In genomic region chr1:89363638-89364536, GRCh38 we compare ENCODE assay signal across 10 cellular contexts. TPM values are rescaled to one million over a fixed set of nuclear protein-coding genes. Genes with fewer than 3 reads are reported as not detected.
DNase-seq lines count a peak whose midpoint lies in the region; ATAC-seq and TF ChIP-seq lines count a peak whose summit lies in the region.
"Had no signal": no experiment of that assay in that cellular context is flagged by ENCODE, and none has a peak within 500 bp of the region (broad histone marks: within the 10 kb centered on the region; RNA-seq: fewer than 3 reads in every experiment).

TSS of gene GBP6 (plus strand) at chr1:89364059. CDS start at chr1:89368552, 4,493 bp downstream.

- TF ChIP-seq CTCF in glutamatergic neuron (IDR thresholded peaks at IDR 0.05; ENCODE audit: partially characterized antibody, unreplicated experiment) (no peak), lower leg skin (IDR thresholded peaks at IDR 0.05) (no peak)

- no peak for TF ChIP-seq POLR2A in lower leg skin (IDR thresholded peaks at IDR 0.05)

- peaks cover 4 to 19% (median 17%) of the 10 kb centered on the region in 10 experiments; a peak in 19 of 20 replicates for H3K4me1 ChIP-seq in BLaER1 treated with 17β-estradiol and CSF1 and Interleukin-3, amounts not matched to agents 10 nM and 100 nM
- peaks cover 3% of the 10 kb centered on the region for H3K4me1 ChIP-seq in NT2/D1 (ENCODE audit: insufficient read depth, insufficient read length)

- H4K20me1 ChIP-seq in BLaER1 treated with 17β-estradiol and CSF1 and Interleukin-3, amounts not matched to agents 10 nM and 100 nM, result no peaks in the 10 kb centered on the region

- no peaks in the 10 kb centered on the region for H3K4me1 Mint-ChIP-seq in glutamatergic neuron (ENCODE audit: low read depth, unreplicated experiment)

- no peaks in the 10 kb centered on the region for H3K9me3 Mint-ChIP-seq in glutamatergic neuron (ENCODE audit: unreplicated experiment)

- no peaks in the 10 kb centered on the region for H3K36me3 ChIP-seq in BLaER1 treated with 17β-estradiol and CSF1 and Interleukin-3, amounts not matched to agents 10 nM and 100 nM
- no peaks in the 10 kb centered on the region for H3K36me3 ChIP-seq in NT2/D1 (ENCODE audit: insufficient read depth, insufficient read length, low read length)

- H3K36me3 Mint-ChIP-seq in glutamatergic neuron (ENCODE audit: unreplicated experiment), result no peaks in the 10 kb centered on the region

- no peak within 1 kb of the TSS for H3K9ac ChIP-seq in BLaER1 treated with 17β-estradiol and CSF1 and Interleukin-3, amounts not matched to agents 10 nM and 100 nM
- peak within 1 kb of the TSS; percentile 27 for H3K9ac ChIP-seq in NT2/D1 (ENCODE audit: insufficient read length, low read depth)

- H3K9me3 ChIP-seq in BLaER1 treated with 17β-estradiol and CSF1 and Interleukin-3, amounts not matched to agents 10 nM and 100 nM (replicated peaks in 1 of 11), result no peaks in the 10 kb centered on the region
- no peaks in the 10 kb centered on the region for H3K9me3 ChIP-seq in NT2/D1 (ENCODE audit: insufficient read depth, low read length)

- no peak within 1 kb of the TSS for H3K27ac Mint-ChIP-seq in glutamatergic neuron (ENCODE audit: unreplicated experiment)

- peak; percentile 14 for ATAC-seq in GM21381 (IDR thresholded peaks at IDR 0.05; ENCODE audit: unreplicated experiment)
- ATAC-seq in HG03045 (IDR thresholded peaks at IDR 0.05; ENCODE audit: unreplicated experiment), result no peak

- intact Hi-C loops in lower leg skin (cut with DNase I; ENCODE audit: low total_unique reads), result no loop called here

- H3K4me2 ChIP-seq in BLaER1 treated with 17β-estradiol and CSF1 and Interleukin-3, amounts not matched to agents 10 nM and 100 nM, result peak within 1 kb of the TSS in 10 of 11 experiments; percentile 7 to 72 (median 57); a peak in 17 of 22 replicates

- no peaks in the 10 kb centered on the region for H3K27me3 ChIP-seq in BLaER1 treated with 17β-estradiol and CSF1 and Interleukin-3, amounts not matched to agents 10 nM and 100 nM
- H3K27me3 ChIP-seq in NT2/D1 (ENCODE audit: insufficient read depth, insufficient read length), result no peaks in the 10 kb centered on the region

- no peak within 1 kb of the TSS for H3K4me3 Mint-ChIP-seq in glutamatergic neuron (ENCODE audit: unreplicated experiment)

- H3K27ac ChIP-seq in BLaER1 treated with 17β-estradiol and CSF1 and Interleukin-3, amounts not matched to agents 10 nM and 100 nM, result peak within 1 kb of the TSS in 1 of 11 experiments; percentile 24; a peak in 1 of 22 replicates

- H3K4me3 ChIP-seq in BLaER1 treated with 17β-estradiol and CSF1 and Interleukin-3, amounts not matched to agents 10 nM and 100 nM, result no peak within 1 kb of the TSS
- H3K4me3 ChIP-seq in NT2/D1 (ENCODE audit: insufficient read length, low read depth) (no peak within 1 kb of the TSS), lower leg skin (ENCODE audit: low read depth, poor library complexity, severe bottlenecking) (no peak within 1 kb of the TSS)

- DNase-seq in NT2/D1 (ENCODE audit: low read depth, low spot score) (no peak), glutamatergic neuron (peak; percentile 24), D341Med (ENCODE audit: low spot score) (no peak), lower leg skin (ENCODE audit: low spot score in 2 of 2) (no peak), AG08396 (ENCODE audit: low spot score) (no peak)
- DNase-seq: hippocampal formation had no signal

- no peaks in the 10 kb centered on the region for H3K27me3 Mint-ChIP-seq in glutamatergic neuron (ENCODE audit: unreplicated experiment)

- WGBS in lower leg skin, 2 donors, result 57 to 65% methylated on average over 10 of the region's 10 CpGs

RNA-seq across cellular contexts. Expression of gene GBP6, which starts in this region (rescaled TPM):
- total RNA-seq in glutamatergic neuron (ENCODE audit: unreplicated experiment) (not detected), lower leg skin (1 to 10 TPM in 1 of 4 donors, under 1 TPM in 3; 0.55 to 1.5 (median 0.74) TPM)
- total RNA-seq: G401 had no signal

Comparison
In these comparisons a context has a peak if more than half of its experiments do, and no peak if none do; other contexts are left out.
1. Peak in DNase-seq in glutamatergic neuron; RNA of the gene not detected or under 1 TPM.